ENCODE assay signal across 14 cellular contexts in the genomic region with DNA sequence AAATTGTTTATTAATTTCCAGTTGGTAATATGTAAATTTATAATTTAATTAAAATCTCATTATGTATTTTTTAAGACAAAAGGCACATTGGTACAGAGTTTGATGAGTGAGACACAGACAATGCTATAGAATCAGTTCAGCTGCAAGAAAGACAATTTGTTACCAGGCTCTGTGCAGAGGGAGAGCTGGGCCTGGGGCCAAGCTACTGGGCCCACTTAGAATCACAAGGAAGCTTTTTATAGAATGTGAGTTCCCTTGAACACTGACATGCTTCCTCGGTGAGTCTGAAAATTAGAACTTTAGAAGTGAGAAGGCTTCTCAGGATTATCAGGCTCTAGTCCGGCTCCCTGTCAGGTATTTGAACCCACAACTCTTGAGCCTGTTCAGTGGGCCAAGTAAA.
A peak's percentile ranks its signal among the peaks of the same experiment; 100 is the strongest.
DNase-seq lines count a peak whose midpoint lies in the region; ATAC-seq and TF ChIP-seq lines count a peak whose summit lies in the region.
"Had no signal": no experiment of that assay in that cellular context is flagged by ENCODE, and none has a peak within 500 bp of the region (broad histone marks: within the 10 kb centered on the region; RNA-seq: fewer than 3 reads in every experiment).

No MANE protein-coding gene starts in this region.

- H3K9me2 ChIP-seq in Karpas-422 (replicated peaks; ENCODE audit: insufficient read depth, low read length), result no peaks in the 10 kb centered on the region

- no peaks in the 10 kb centered on the region for H3K36me3 Mint-ChIP-seq in WTC11
- H3K36me3 Mint-ChIP-seq: CD4-positive, alpha-beta memory T cell had no signal

- no peaks in the 10 kb centered on the region for H3K9me3 Mint-ChIP-seq in WTC11
- H3K9me3 Mint-ChIP-seq: CD4-positive, alpha-beta memory T cell had no signal

- H3K4me1 ChIP-seq in Karpas-422 (ENCODE audit: low read length), result peaks cover 98% of the 10 kb centered on the region
- H3K4me1 ChIP-seq: BE2C had no signal

- no peaks in the 10 kb centered on the region for H3K36me3 ChIP-seq in Karpas-422 (ENCODE audit: insufficient read depth, low read length)
- H3K36me3 ChIP-seq: BE2C had no signal

- H3K4me3 Mint-ChIP-seq in WTC11, result no peak overlapping the region
- H3K4me3 Mint-ChIP-seq: CD4-positive, alpha-beta memory T cell; HFFc6 had no signal

- peaks cover 5% of the 10 kb centered on the region for H3K4me1 Mint-ChIP-seq in WTC11
- H3K4me1 Mint-ChIP-seq: CD4-positive, alpha-beta memory T cell had no signal

- H2AFZ ChIP-seq in Karpas-422 (ENCODE audit: low read length), result no peak overlapping the region

- peak overlapping the region; percentile 99 for H3K27ac ChIP-seq in Karpas-422 (ENCODE audit: low read length)
- H3K27ac ChIP-seq: C4-2B had no signal

- H3K9me3 ChIP-seq in Karpas-422 (ENCODE audit: low read length), result no peaks in the 10 kb centered on the region
- H3K9me3 ChIP-seq: BE2C had no signal

- intact Hi-C loops in posterior cingulate gyrus (cut with DNase I), result no loop called here

- CTCF ChIA-PET in WTC11 (lab: Charles Lee), result no interaction called here

- no peaks in the 10 kb centered on the region for H3K27me3 ChIP-seq in Karpas-422 (ENCODE audit: low read length)
- H3K27me3 ChIP-seq: BE2C had no signal

- TF ChIP-seq CTCF in WTC11 (IDR thresholded peaks at IDR 0.05), result no peak

- no peaks in the 10 kb centered on the region for H4K20me1 ChIP-seq in Karpas-422 (ENCODE audit: insufficient read depth, low read depth, low read length)

- no peaks in the 10 kb centered on the region for H3K27me3 Mint-ChIP-seq in WTC11 (ENCODE audit: low read depth)
- H3K27me3 Mint-ChIP-seq: CD4-positive, alpha-beta memory T cell had no signal

- H3K4me3 ChIP-seq in Karpas-422 (ENCODE audit: low read length), result no peak overlapping the region

- H3K27ac Mint-ChIP-seq in WTC11, result no peak overlapping the region
- H3K27ac Mint-ChIP-seq: CD4-positive, alpha-beta memory T cell; HFFc6 had no signal

- H3K4me2 ChIP-seq in Karpas-422 (ENCODE audit: low read depth, low read length, poor library complexity, severe bottlenecking), result peak overlapping the region; percentile 8

- POLR2A ChIA-PET in WTC11 (lab: Charles Lee), result no interaction called here

- ATAC-seq in GM19395 (IDR thresholded peaks at IDR 0.05; ENCODE audit: unreplicated experiment), result no peak
- no peak for ATAC-seq in WTC11
- ATAC-seq: HepG2 had no signal

- H3K79me2 ChIP-seq in Karpas-422 (ENCODE audit: low read length), result peaks cover 91% of the 10 kb centered on the region

- 0 out of 2 replicates have a peak overlapping the region, but pooled peaks have one; percentile 15 for H3K9ac ChIP-seq in Karpas-422 (ENCODE audit: low read length)

- peak; percentile 15 for DNase-seq in Ammon's horn (ENCODE audit: low spot score)
- DNase-seq in Karpas-422, result no peak
- DNase-seq in inferior parietal cortex (ENCODE audit: extremely low spot score), result peak; percentile 11
- DNase-seq in posterior cingulate gyrus, result peak in 9 of 10 donors; percentile 10 to 87 (median 28)
- DNase-seq in WTC11 (ENCODE audit: low spot score), result no peak
- no peak for DNase-seq in activated CD4-positive, alpha-beta T cell treated with anti-CD3 and anti-CD28 coated beads for 4 hours
- DNase-seq: BE2C, DMS79, HCEC 1CT, HFFc6 had no signal

TF ChIP-seq in WTC11, 78 proteins besides CTCF, POLR2A, EP300 and RAD21 (continues in another document):
- TF ChIP-seq, protein P1, sequence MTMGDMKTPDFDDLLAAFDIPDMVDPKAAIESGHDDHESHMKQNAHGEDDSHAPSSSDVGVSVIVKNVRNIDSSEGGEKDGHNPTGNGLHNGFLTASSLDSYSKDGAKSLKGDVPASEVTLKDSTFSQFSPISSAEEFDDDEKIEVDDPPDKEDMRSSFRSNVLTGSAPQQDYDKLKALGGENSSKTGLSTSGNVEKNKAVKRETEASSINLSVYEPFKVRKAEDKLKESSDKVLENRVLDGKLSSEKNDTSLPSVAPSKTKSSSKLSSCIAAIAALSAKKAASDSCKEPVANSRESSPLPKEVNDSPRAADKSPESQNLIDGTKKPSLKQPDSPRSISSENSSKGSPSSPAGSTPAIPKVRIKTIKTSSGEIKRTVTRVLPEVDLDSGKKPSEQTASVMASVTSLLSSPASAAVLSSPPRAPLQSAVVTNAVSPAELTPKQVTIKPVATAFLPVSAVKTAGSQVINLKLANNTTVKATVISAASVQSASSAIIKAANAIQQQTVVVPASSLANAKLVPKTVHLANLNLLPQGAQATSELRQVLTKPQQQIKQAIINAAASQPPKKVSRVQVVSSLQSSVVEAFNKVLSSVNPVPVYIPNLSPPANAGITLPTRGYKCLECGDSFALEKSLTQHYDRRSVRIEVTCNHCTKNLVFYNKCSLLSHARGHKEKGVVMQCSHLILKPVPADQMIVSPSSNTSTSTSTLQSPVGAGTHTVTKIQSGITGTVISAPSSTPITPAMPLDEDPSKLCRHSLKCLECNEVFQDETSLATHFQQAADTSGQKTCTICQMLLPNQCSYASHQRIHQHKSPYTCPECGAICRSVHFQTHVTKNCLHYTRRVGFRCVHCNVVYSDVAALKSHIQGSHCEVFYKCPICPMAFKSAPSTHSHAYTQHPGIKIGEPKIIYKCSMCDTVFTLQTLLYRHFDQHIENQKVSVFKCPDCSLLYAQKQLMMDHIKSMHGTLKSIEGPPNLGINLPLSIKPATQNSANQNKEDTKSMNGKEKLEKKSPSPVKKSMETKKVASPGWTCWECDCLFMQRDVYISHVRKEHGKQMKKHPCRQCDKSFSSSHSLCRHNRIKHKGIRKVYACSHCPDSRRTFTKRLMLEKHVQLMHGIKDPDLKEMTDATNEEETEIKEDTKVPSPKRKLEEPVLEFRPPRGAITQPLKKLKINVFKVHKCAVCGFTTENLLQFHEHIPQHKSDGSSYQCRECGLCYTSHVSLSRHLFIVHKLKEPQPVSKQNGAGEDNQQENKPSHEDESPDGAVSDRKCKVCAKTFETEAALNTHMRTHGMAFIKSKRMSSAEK (CRISPR knock-in tag; IDR thresholded peaks at IDR 0.05; ENCODE audit: borderline replicate concordance), result no peak
- TF ChIP-seq ZNF263 (CRISPR knock-in tag; IDR thresholded peaks at IDR 0.05; ENCODE audit: low read depth) (no peak), ELF4 (CRISPR knock-in tag; IDR thresholded peaks at IDR 0.05; ENCODE audit: low read depth) (no peak), ZNF671 (CRISPR knock-in tag; IDR thresholded peaks at IDR 0.05) (no peak), SMAD3 (CRISPR knock-in tag; IDR thresholded peaks at IDR 0.05; ENCODE audit: borderline replicate concordance) (no peak), TCF7 (CRISPR knock-in tag; IDR thresholded peaks at IDR 0.05; ENCODE audit: low read depth) (no peak), FOXK1 (CRISPR knock-in tag; IDR thresholded peaks at IDR 0.05) (no peak), NR1H2 (CRISPR knock-in tag; IDR thresholded peaks at IDR 0.05) (no peak), NR3C1 (CRISPR knock-in tag; conservative IDR thresholded peaks at IDR 0.05; ENCODE audit: low read depth) (no peak), FOXP1 (CRISPR knock-in tag; IDR thresholded peaks at IDR 0.05; ENCODE audit: borderline replicate concordance) (no peak), SOX15 (CRISPR knock-in tag; IDR thresholded peaks at IDR 0.05) (no peak), MYBL2 (CRISPR knock-in tag; IDR thresholded peaks at IDR 0.05) (no peak), ZBTB21 (CRISPR knock-in tag; IDR thresholded peaks at IDR 0.05; ENCODE audit: borderline replicate concordance) (no peak)
- TF ChIP-seq, protein P2, sequence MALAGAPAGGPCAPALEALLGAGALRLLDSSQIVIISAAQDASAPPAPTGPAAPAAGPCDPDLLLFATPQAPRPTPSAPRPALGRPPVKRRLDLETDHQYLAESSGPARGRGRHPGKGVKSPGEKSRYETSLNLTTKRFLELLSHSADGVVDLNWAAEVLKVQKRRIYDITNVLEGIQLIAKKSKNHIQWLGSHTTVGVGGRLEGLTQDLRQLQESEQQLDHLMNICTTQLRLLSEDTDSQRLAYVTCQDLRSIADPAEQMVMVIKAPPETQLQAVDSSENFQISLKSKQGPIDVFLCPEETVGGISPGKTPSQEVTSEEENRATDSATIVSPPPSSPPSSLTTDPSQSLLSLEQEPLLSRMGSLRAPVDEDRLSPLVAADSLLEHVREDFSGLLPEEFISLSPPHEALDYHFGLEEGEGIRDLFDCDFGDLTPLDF (CRISPR knock-in tag; IDR thresholded peaks at IDR 0.05), result no peak
- TF ChIP-seq, protein P3, sequence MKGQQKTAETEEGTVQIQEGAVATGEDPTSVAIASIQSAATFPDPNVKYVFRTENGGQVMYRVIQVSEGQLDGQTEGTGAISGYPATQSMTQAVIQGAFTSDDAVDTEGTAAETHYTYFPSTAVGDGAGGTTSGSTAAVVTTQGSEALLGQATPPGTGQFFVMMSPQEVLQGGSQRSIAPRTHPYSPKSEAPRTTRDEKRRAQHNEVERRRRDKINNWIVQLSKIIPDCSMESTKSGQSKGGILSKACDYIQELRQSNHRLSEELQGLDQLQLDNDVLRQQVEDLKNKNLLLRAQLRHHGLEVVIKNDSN (CRISPR knock-in tag; IDR thresholded peaks at IDR 0.05), result no peak
- TF ChIP-seq, protein P4, sequence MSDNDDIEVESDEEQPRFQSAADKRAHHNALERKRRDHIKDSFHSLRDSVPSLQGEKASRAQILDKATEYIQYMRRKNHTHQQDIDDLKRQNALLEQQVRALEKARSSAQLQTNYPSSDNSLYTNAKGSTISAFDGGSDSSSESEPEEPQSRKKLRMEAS (CRISPR knock-in tag; IDR thresholded peaks at IDR 0.05), result no peak
- TF ChIP-seq, protein P5, sequence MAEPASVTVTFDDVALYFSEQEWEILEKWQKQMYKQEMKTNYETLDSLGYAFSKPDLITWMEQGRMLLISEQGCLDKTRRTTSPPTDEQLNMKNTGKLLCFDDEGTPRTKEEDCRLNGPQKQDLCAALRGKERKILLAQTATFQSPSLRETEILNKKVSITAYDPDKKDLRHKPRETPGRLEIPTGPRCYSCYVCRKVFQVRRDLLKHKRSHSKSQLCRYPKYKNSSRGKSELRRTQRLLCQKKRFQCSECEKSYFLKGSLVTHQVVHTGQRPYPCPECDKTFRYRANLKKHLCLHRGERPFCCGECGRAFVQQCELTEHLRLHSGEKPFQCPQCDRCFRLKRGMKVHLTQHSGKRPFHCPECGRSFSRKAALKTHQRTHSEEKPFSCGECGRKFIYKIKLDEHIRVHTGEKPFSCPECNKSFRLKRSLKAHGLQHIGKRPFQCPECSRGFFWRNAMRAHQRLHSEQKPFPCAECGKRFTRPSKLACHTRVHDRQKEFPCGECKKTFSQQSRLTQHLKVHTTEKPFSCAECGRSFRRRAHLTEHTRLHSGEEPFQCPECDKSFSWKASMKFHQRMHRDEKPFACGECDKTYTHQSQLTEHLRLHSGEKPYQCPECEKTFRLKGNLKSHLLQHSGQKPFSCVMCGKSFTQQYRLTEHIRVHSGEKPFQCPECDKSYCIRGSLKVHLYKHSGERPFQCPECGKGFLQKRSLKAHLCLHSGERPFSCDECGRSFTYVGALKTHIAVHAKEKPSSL (CRISPR knock-in tag; conservative IDR thresholded peaks at IDR 0.05), result no peak

Comparison
In these comparisons a context has a peak if more than half of its experiments do, and no peak if none do; other contexts are left out.
1. DNase-seq: peak in Ammon's horn (single experiment), inferior parietal cortex (single experiment) and posterior cingulate gyrus (9 of 10); none in Karpas-422 (single experiment), WTC11 (single experiment) and activated CD4-positive, alpha-beta T cell treated with anti-CD3 and anti-CD28 coated beads for 4 hours (0 of 2).